Comparison of ENCODE assay signal across 12 cellular contexts in genomic region chr4:14196141-14196540, GRCh38.
DNase-seq lines count a peak whose midpoint lies in the region; ATAC-seq and TF ChIP-seq lines count a peak whose summit lies in the region.
"Had no signal": no experiment of that assay in that cellular context is flagged by ENCODE, and none has a peak within 500 bp of the region (broad histone marks: within the 10 kb centered on the region; RNA-seq: fewer than 3 reads in every experiment).

No MANE protein-coding gene starts in this region.

- TF ChIP-seq CTCF in MCF 10A (IDR thresholded peaks at IDR 0.05; ENCODE audit: unreplicated experiment), result no peak
- no peak for TF ChIP-seq CTCF in breast epithelium (IDR thresholded peaks at IDR 0.05)
- TF ChIP-seq CTCF in heart left ventricle (IDR thresholded peaks at IDR 0.05), result no peak

- intact Hi-C loops in MCF 10A (cut with micrococcal nuclease), result no loop called here
- intact Hi-C loops in breast epithelium (cut with DNase I; ENCODE audit: low total_unique reads), result no loop called here
- intact Hi-C loops in heart left ventricle (cut with DNase I), result no loop called here

- CTCF ChIA-PET in MCF 10A (lab: Yijun Ruan, JAX), result interaction anchor here (0.6 kb wide), 1 partner anchor 100 kb away, joined by 4 read pairs; no protein-coding TSS in a partner anchor

- no peak for TF ChIP-seq POLR2A in breast epithelium (IDR thresholded peaks at IDR 0.05)
- no peak for TF ChIP-seq POLR2A in heart left ventricle (IDR thresholded peaks at IDR 0.05)

- H3K4me1 ChIP-seq in breast epithelium (no peaks in the 10 kb centered on the region), heart left ventricle (no peaks in the 10 kb centered on the region)

- H3K27me3 ChIP-seq in breast epithelium (no peaks in the 10 kb centered on the region), heart left ventricle (no peaks in the 10 kb centered on the region)

- H3K9me3 ChIP-seq in breast epithelium, result no peaks in the 10 kb centered on the region
- H3K9me3 ChIP-seq in heart left ventricle, result no peaks in the 10 kb centered on the region

- WGBS in heart left ventricle, 4 donors, result 9 to 12% (median 11%) methylated on average over 7 of the region's 7 CpGs

- peaks cover 7% of the 10 kb centered on the region for H3K9me3 Mint-ChIP-seq in MCF 10A (ENCODE audit: unreplicated experiment)
- H3K9me3 Mint-ChIP-seq: activated naive CD8-positive, alpha-beta T cell treated with anti-CD3 and anti-CD28 coated beads, Interleukin-2, amount 10 ng/mL, durations not matched to agents 7 days and 5 days; natural killer cell treated with Interleukin-12 subunit alpha and Interleukin-12 subunit beta and Interleukin-15 and Interleukin-18, amount 100 ng/mL, for 72 hours had no signal

- POLR2A ChIA-PET in MCF 10A (lab: Yijun Ruan, JAX), result interaction anchor here (0.7 kb wide), 1 partner anchor 82 kb away, joined by 3 read pairs; no protein-coding TSS in a partner anchor

- peak in 1 of 4 donors; percentile 48 for ATAC-seq in heart left ventricle
- no peak for ATAC-seq in HG02981 (IDR thresholded peaks at IDR 0.05; ENCODE audit: unreplicated experiment)
- ATAC-seq in GM18867 (IDR thresholded peaks at IDR 0.05; ENCODE audit: unreplicated experiment), result no peak
- ATAC-seq: natural killer cell treated with Interleukin-12 subunit alpha and Interleukin-12 subunit beta and Interleukin-15 and Interleukin-18, amount 100 ng/mL, for 72 hours had no signal

- H3K4me3 ChIP-seq in breast epithelium (no peak overlapping the region), heart left ventricle (no peak overlapping the region)

- H3K36me3 Mint-ChIP-seq in MCF 10A (ENCODE audit: insufficient read depth, unreplicated experiment), result no peaks in the 10 kb centered on the region
- H3K36me3 Mint-ChIP-seq: activated naive CD8-positive, alpha-beta T cell treated with anti-CD3 and anti-CD28 coated beads, Interleukin-2, amount 10 ng/mL, durations not matched to agents 7 days and 5 days; CD4-positive, CD25-positive, alpha-beta regulatory T cell; natural killer cell treated with Interleukin-12 subunit alpha and Interleukin-12 subunit beta and Interleukin-15 and Interleukin-18, amount 100 ng/mL, for 72 hours had no signal

- H3K27me3 Mint-ChIP-seq in MCF 10A (ENCODE audit: insufficient read depth, unreplicated experiment), result no peaks in the 10 kb centered on the region
- H3K27me3 Mint-ChIP-seq: activated naive CD8-positive, alpha-beta T cell treated with anti-CD3 and anti-CD28 coated beads, Interleukin-2, amount 10 ng/mL, durations not matched to agents 7 days and 5 days; CD4-positive, CD25-positive, alpha-beta regulatory T cell; natural killer cell treated with Interleukin-12 subunit alpha and Interleukin-12 subunit beta and Interleukin-15 and Interleukin-18, amount 100 ng/mL, for 72 hours had no signal

- DNase-seq in MCF 10A (ENCODE audit: unreplicated experiment) (peak; percentile 69), breast epithelium (ENCODE audit: low spot score in 2 of 2) (no peak), UCSD-AML1 (lab: John Stamatoyannopoulos, UW; ENCODE audit: unreplicated experiment) (peak; percentile 42), heart left ventricle (peak in 4 of 5 donors; percentile 33 to 62 (median 40)), stromal cell of bone marrow (ENCODE audit: low read depth) (peak; percentile 47)
- no peak for DNase-seq in activated CD8-positive, alpha-beta memory T cell treated with anti-CD3 and anti-CD28 coated beads for 24 hours
- DNase-seq: activated naive CD8-positive, alpha-beta T cell treated with anti-CD3 and anti-CD28 coated beads, Interleukin-2, amount 10 ng/mL, durations not matched to agents 7 days and 5 days; CD4-positive, CD25-positive, alpha-beta regulatory T cell; NCI-H2227 treated with DMSO at 0.1 percent for 48 hours had no signal

- no peak overlapping the region for H3K4me3 Mint-ChIP-seq in MCF 10A (ENCODE audit: unreplicated experiment)
- H3K4me3 Mint-ChIP-seq: activated naive CD8-positive, alpha-beta T cell treated with anti-CD3 and anti-CD28 coated beads, Interleukin-2, amount 10 ng/mL, durations not matched to agents 7 days and 5 days; CD4-positive, CD25-positive, alpha-beta regulatory T cell; natural killer cell treated with Interleukin-12 subunit alpha and Interleukin-12 subunit beta and Interleukin-15 and Interleukin-18, amount 100 ng/mL, for 72 hours had no signal

- H3K4me1 Mint-ChIP-seq in MCF 10A (ENCODE audit: insufficient read depth, unreplicated experiment), result no peaks in the 10 kb centered on the region
- H3K4me1 Mint-ChIP-seq: activated naive CD8-positive, alpha-beta T cell treated with anti-CD3 and anti-CD28 coated beads, Interleukin-2, amount 10 ng/mL, durations not matched to agents 7 days and 5 days; CD4-positive, CD25-positive, alpha-beta regulatory T cell had no signal

- no TSS peak for BruUV-seq in MCF 10A (replicated peaks; lab: Mats Ljungman, UMichigan)

- H3K27ac Mint-ChIP-seq in MCF 10A (ENCODE audit: low read depth, unreplicated experiment), result no peak overlapping the region
- H3K27ac Mint-ChIP-seq: activated naive CD8-positive, alpha-beta T cell treated with anti-CD3 and anti-CD28 coated beads, Interleukin-2, amount 10 ng/mL, durations not matched to agents 7 days and 5 days; CD4-positive, CD25-positive, alpha-beta regulatory T cell; natural killer cell treated with Interleukin-12 subunit alpha and Interleukin-12 subunit beta and Interleukin-15 and Interleukin-18, amount 100 ng/mL, for 72 hours had no signal

- no peaks in the 10 kb centered on the region for H3K36me3 ChIP-seq in breast epithelium
- no peaks in the 10 kb centered on the region for H3K36me3 ChIP-seq in heart left ventricle

- H3K27ac ChIP-seq in breast epithelium (no peak overlapping the region), heart left ventricle (no peak overlapping the region)

Comparison
In these comparisons a context has a peak if more than half of its experiments do, and no peak if none do; other contexts are left out.
1. DNase-seq: peak in MCF 10A (single experiment), UCSD-AML1 (single experiment), heart left ventricle (4 of 5) and stromal cell of bone marrow (single experiment); none in breast epithelium (0 of 2) and activated CD8-positive, alpha-beta memory T cell treated with anti-CD3 and anti-CD28 coated beads for 24 hours (single experiment).